Comparison of ENCODE assay signal across 8 cellular contexts in the genomic region with DNA sequence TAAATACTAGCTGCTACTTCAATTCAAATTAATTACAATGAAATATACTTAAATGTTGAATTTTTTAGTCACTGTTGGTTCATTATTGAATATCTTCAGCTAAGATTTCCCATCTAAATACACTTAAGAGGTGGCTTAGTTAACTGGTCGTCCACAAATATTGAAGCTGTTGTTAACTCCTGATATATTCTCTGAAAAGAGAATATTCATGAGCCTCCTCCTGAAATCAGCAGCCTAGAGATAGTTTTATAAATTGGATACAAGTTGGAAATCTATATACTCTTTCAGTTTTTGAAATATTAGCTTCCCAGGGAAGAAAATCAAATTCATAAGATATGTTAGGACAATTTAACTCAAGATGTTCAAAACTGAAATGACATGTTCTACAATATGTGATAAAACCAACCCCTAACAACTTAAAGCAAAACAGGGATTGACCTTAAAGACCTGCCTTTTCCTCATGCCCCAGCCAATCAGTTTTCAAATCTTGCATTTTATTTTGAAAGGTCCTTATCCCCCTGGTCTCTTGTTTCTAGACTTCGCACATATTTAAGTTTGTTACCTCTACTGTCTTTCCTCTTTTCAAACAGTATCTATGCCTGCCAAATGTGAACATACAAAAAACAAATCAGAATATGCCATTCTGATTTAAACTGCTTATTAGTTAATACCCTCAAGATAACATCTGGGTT.
DNase-seq lines count a peak whose midpoint lies in the region; ATAC-seq, FAIRE-seq and TF ChIP-seq lines count a peak whose summit lies in the region.
"Not testable (repeated sequence)": the region's sequence is repeated elsewhere in the genome, so short reads cannot be mapped to it uniquely, and the experiment has no call there.

No MANE protein-coding gene starts in this region.

- peaks cover 24% of the 10 kb centered on the region for H3K27me3 Mint-ChIP-seq in CD4-positive, CD25-positive, alpha-beta regulatory T cell
- H3K27me3 Mint-ChIP-seq in activated CD4-positive, alpha-beta memory T cell treated with anti-CD3 and anti-CD28 coated beads for 36 hours = peaks cover 11% of the 10 kb centered on the region
- peaks cover 39% of the 10 kb centered on the region for H3K27me3 Mint-ChIP-seq in activated naive CD4-positive, alpha-beta T cell treated with anti-CD3 and anti-CD28 coated beads, Interleukin-2, amount 10 ng/mL, durations not matched to agents 7 days and 5 days
- peaks cover 13 to 19% (median 14%) of the 10 kb centered on the region in 3 donors for H3K27me3 Mint-ChIP-seq in immature natural killer cell (ENCODE audit: low read depth in 3 of 3)
- H3K27me3 Mint-ChIP-seq in neural crest cell (ENCODE audit: low read depth) = not testable (repeated sequence)

- H3K27ac ChIP-seq in CD4-positive, CD25-positive, alpha-beta regulatory T cell (ENCODE audit: insufficient read depth, low read length, poor library complexity, severe bottlenecking) = not testable (repeated sequence)

- H3K36me3 ChIP-seq in CD4-positive, CD25-positive, alpha-beta regulatory T cell (ENCODE audit: control insufficient read depth, insufficient read depth, low read length); bronchial epithelial cell (ENCODE audit: control insufficient read depth, insufficient read depth, low read length): not testable (repeated sequence)

- not testable (repeated sequence) for DNase-seq in CD4-positive, CD25-positive, alpha-beta regulatory T cell; activated CD4-positive, alpha-beta memory T cell treated with anti-CD3 and anti-CD28 coated beads for 36 hours; activated naive CD4-positive, alpha-beta T cell treated with anti-CD3 and anti-CD28 coated beads, Interleukin-2, amount 10 ng/mL, durations not matched to agents 7 days and 5 days; immature natural killer cell; neural crest cell (ENCODE audit: low read depth, low spot score); urothelium cell line (ENCODE audit: low spot score)
- peak; percentile 11 for DNase-seq in KBM-7
- DNase-seq in bronchial epithelial cell (ENCODE audit: low read depth) = peak; percentile 5

- peaks cover 17% of the 10 kb centered on the region for H3K4me1 ChIP-seq in CD4-positive, CD25-positive, alpha-beta regulatory T cell (ENCODE audit: control insufficient read depth, insufficient read depth, low read length, poor library complexity, severe bottlenecking)

- not testable (repeated sequence) for H3K4me3 ChIP-seq in CD4-positive, CD25-positive, alpha-beta regulatory T cell (ENCODE audit: low read depth, low read length); bronchial epithelial cell (ENCODE audit: low read depth, low read length)

- not testable (repeated sequence) for H3K36me3 Mint-ChIP-seq in CD4-positive, CD25-positive, alpha-beta regulatory T cell; activated CD4-positive, alpha-beta memory T cell treated with anti-CD3 and anti-CD28 coated beads for 36 hours; activated naive CD4-positive, alpha-beta T cell treated with anti-CD3 and anti-CD28 coated beads, Interleukin-2, amount 10 ng/mL, durations not matched to agents 7 days and 5 days; immature natural killer cell; neural crest cell (ENCODE audit: low read depth)

- POLR2A ChIA-PET in activated CD4-positive, alpha-beta memory T cell treated with anti-CD3 and anti-CD28 coated beads for 36 hours (lab: Charles Lee) = not testable (repeated sequence)

- H3K9me3 Mint-ChIP-seq in CD4-positive, CD25-positive, alpha-beta regulatory T cell; activated CD4-positive, alpha-beta memory T cell treated with anti-CD3 and anti-CD28 coated beads for 36 hours; activated naive CD4-positive, alpha-beta T cell treated with anti-CD3 and anti-CD28 coated beads, Interleukin-2, amount 10 ng/mL, durations not matched to agents 7 days and 5 days; immature natural killer cell; neural crest cell: not testable (repeated sequence)

- not testable (repeated sequence) for FAIRE-seq in bronchial epithelial cell (lab: Jason Lieb, UNC)
- FAIRE-seq in urothelium cell line (lab: Jason Lieb, UNC) = peak; percentile 9

- in situ Hi-C loops in KBM-7 (cut with MboI; ENCODE audit: low pct_unique_long_range_greater_than_20kb, low sequenced_read_pairs) = not testable (repeated sequence)

- peak overlapping the region; percentile 88 to 92 (median 90) for H3K4me3 Mint-ChIP-seq in CD4-positive, CD25-positive, alpha-beta regulatory T cell
- peak overlapping the region; percentile 68 for H3K4me3 Mint-ChIP-seq in activated CD4-positive, alpha-beta memory T cell treated with anti-CD3 and anti-CD28 coated beads for 36 hours
- H3K4me3 Mint-ChIP-seq in activated naive CD4-positive, alpha-beta T cell treated with anti-CD3 and anti-CD28 coated beads, Interleukin-2, amount 10 ng/mL, durations not matched to agents 7 days and 5 days = peak overlapping the region; percentile 70
- H3K4me3 Mint-ChIP-seq in immature natural killer cell = peak overlapping the region; percentile 69 to 87 (median 78)
- peak overlapping the region; percentile 85 for H3K4me3 Mint-ChIP-seq in neural crest cell

- CTCF ChIA-PET in activated CD4-positive, alpha-beta memory T cell treated with anti-CD3 and anti-CD28 coated beads for 36 hours (lab: Charles Lee); activated naive CD4-positive, alpha-beta T cell treated with anti-CD3 and anti-CD28 coated beads, Interleukin-2, amount 10 ng/mL, durations not matched to agents 7 days and 5 days (lab: Charles Lee): not testable (repeated sequence)

- H3K27ac Mint-ChIP-seq in CD4-positive, CD25-positive, alpha-beta regulatory T cell = peak overlapping the region; percentile 81 to 92 (median 85)
- H3K27ac Mint-ChIP-seq in activated CD4-positive, alpha-beta memory T cell treated with anti-CD3 and anti-CD28 coated beads for 36 hours = peak overlapping the region; percentile 74
- peak overlapping the region; percentile 95 for H3K27ac Mint-ChIP-seq in activated naive CD4-positive, alpha-beta T cell treated with anti-CD3 and anti-CD28 coated beads, Interleukin-2, amount 10 ng/mL, durations not matched to agents 7 days and 5 days
- H3K27ac Mint-ChIP-seq in immature natural killer cell = peak overlapping the region in 4 of 6 donors; percentile 70 to 93 (median 78)
- not testable (repeated sequence) for H3K27ac Mint-ChIP-seq in neural crest cell (ENCODE audit: unreplicated experiment)

- H3K9me3 ChIP-seq in CD4-positive, CD25-positive, alpha-beta regulatory T cell (ENCODE audit: control insufficient read depth in 2 of 2, low read length in 2 of 2) = not testable (repeated sequence)

- TF ChIP-seq CTCF in bronchial epithelial cell (IDR thresholded peaks at IDR 0.05; ENCODE audit: insufficient read depth, low read length, severe bottlenecking); neural crest cell (conservative IDR thresholded peaks at IDR 0.05): not testable (repeated sequence)

- H3K4me1 Mint-ChIP-seq in CD4-positive, CD25-positive, alpha-beta regulatory T cell; activated CD4-positive, alpha-beta memory T cell treated with anti-CD3 and anti-CD28 coated beads for 36 hours (ENCODE audit: low read depth); activated naive CD4-positive, alpha-beta T cell treated with anti-CD3 and anti-CD28 coated beads, Interleukin-2, amount 10 ng/mL, durations not matched to agents 7 days and 5 days; immature natural killer cell; neural crest cell: not testable (repeated sequence)

- ATAC-seq in CD4-positive, CD25-positive, alpha-beta regulatory T cell (ENCODE audit: low read depth in 2 of 2) = not testable (repeated sequence)

- intact Hi-C loops in activated CD4-positive, alpha-beta memory T cell treated with anti-CD3 and anti-CD28 coated beads for 36 hours (cut with micrococcal nuclease) = not testable (repeated sequence)

- not testable (repeated sequence) for H3K27me3 ChIP-seq in CD4-positive, CD25-positive, alpha-beta regulatory T cell (ENCODE audit: control insufficient read depth, insufficient read depth, low read length); bronchial epithelial cell (ENCODE audit: control insufficient read depth, insufficient read depth, low read length)
